1 cellular context compared by ENCODE assay signal in the genomic region with DNA sequence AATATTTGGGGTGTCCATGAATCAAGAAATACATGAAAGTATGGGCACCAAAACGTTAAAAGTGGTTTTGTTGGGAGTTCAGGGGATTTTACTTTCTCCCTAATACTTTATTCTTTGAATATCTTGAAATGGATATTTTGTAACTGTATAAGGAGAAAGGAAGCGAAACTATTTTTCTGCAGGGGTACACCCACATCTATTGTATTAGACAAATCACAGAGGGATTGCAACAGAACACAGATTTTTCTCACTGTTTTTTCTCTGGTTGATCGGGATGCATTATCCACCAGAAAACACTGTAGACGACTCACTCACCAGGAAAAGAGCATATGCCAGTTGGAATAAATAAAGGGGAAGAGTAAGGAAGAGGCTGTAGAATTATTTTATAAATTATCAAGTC.
TF ChIP-seq lines count a peak whose summit lies in the region.

No MANE protein-coding gene starts in this region.

TF ChIP-seq in HCT116, 20 proteins besides CTCF, POLR2A, EP300 and RAD21 (continued from another document):
- TF ChIP-seq, protein P1, sequence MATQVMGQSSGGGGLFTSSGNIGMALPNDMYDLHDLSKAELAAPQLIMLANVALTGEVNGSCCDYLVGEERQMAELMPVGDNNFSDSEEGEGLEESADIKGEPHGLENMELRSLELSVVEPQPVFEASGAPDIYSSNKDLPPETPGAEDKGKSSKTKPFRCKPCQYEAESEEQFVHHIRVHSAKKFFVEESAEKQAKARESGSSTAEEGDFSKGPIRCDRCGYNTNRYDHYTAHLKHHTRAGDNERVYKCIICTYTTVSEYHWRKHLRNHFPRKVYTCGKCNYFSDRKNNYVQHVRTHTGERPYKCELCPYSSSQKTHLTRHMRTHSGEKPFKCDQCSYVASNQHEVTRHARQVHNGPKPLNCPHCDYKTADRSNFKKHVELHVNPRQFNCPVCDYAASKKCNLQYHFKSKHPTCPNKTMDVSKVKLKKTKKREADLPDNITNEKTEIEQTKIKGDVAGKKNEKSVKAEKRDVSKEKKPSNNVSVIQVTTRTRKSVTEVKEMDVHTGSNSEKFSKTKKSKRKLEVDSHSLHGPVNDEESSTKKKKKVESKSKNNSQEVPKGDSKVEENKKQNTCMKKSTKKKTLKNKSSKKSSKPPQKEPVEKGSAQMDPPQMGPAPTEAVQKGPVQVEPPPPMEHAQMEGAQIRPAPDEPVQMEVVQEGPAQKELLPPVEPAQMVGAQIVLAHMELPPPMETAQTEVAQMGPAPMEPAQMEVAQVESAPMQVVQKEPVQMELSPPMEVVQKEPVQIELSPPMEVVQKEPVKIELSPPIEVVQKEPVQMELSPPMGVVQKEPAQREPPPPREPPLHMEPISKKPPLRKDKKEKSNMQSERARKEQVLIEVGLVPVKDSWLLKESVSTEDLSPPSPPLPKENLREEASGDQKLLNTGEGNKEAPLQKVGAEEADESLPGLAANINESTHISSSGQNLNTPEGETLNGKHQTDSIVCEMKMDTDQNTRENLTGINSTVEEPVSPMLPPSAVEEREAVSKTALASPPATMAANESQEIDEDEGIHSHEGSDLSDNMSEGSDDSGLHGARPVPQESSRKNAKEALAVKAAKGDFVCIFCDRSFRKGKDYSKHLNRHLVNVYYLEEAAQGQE (IDR thresholded peaks at IDR 0.05; ENCODE audit: low read depth): no peak
- TF ChIP-seq SIN3A (IDR thresholded peaks at IDR 0.05; ENCODE audit: low read depth) (no peak), CEBPB (IDR thresholded peaks at IDR 0.05; ENCODE audit: low read depth) (no peak), TCF7L2 (IDR thresholded peaks at IDR 0.05; ENCODE audit: borderline replicate concordance, extremely low read depth, insufficient read depth, insufficient read length) (no peak), ELF1 (IDR thresholded peaks at IDR 0.05; ENCODE audit: borderline replicate concordance, low read depth) (no peak), EZH2 (IDR thresholded peaks at IDR 0.05) (no peak), FOSL1 (IDR thresholded peaks at IDR 0.05; ENCODE audit: low read depth) (no peak), EZH2phosphoT487 (IDR thresholded peaks at IDR 0.05; ENCODE audit: borderline replicate concordance) (no peak), ZFX (IDR thresholded peaks at IDR 0.05) (no peak), JUND (IDR thresholded peaks at IDR 0.05) (no peak), YY1 (IDR thresholded peaks at IDR 0.05; ENCODE audit: extremely low read depth, insufficient replicate concordance, low read depth, low read length) (no peak), CBX3 (IDR thresholded peaks at IDR 0.05; ENCODE audit: low read depth) (no peak)
- TF ChIP-seq, protein P2, sequence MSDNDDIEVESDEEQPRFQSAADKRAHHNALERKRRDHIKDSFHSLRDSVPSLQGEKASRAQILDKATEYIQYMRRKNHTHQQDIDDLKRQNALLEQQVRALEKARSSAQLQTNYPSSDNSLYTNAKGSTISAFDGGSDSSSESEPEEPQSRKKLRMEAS (IDR thresholded peaks at IDR 0.05): no peak
- TF ChIP-seq, protein P3, sequence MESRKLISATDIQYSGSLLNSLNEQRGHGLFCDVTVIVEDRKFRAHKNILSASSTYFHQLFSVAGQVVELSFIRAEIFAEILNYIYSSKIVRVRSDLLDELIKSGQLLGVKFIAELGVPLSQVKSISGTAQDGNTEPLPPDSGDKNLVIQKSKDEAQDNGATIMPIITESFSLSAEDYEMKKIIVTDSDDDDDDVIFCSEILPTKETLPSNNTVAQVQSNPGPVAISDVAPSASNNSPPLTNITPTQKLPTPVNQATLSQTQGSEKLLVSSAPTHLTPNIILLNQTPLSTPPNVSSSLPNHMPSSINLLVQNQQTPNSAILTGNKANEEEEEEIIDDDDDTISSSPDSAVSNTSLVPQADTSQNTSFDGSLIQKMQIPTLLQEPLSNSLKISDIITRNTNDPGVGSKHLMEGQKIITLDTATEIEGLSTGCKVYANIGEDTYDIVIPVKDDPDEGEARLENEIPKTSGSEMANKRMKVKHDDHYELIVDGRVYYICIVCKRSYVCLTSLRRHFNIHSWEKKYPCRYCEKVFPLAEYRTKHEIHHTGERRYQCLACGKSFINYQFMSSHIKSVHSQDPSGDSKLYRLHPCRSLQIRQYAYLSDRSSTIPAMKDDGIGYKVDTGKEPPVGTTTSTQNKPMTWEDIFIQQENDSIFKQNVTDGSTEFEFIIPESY (IDR thresholded peaks at IDR 0.05; ENCODE audit: extremely low read depth, insufficient replicate concordance, low read length): no peak
- TF ChIP-seq, protein P4, sequence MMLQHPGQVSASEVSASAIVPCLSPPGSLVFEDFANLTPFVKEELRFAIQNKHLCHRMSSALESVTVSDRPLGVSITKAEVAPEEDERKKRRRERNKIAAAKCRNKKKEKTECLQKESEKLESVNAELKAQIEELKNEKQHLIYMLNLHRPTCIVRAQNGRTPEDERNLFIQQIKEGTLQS (IDR thresholded peaks at IDR 0.05): no peak
